ENCODE assay signal across 7 cellular contexts in the genomic region with DNA sequence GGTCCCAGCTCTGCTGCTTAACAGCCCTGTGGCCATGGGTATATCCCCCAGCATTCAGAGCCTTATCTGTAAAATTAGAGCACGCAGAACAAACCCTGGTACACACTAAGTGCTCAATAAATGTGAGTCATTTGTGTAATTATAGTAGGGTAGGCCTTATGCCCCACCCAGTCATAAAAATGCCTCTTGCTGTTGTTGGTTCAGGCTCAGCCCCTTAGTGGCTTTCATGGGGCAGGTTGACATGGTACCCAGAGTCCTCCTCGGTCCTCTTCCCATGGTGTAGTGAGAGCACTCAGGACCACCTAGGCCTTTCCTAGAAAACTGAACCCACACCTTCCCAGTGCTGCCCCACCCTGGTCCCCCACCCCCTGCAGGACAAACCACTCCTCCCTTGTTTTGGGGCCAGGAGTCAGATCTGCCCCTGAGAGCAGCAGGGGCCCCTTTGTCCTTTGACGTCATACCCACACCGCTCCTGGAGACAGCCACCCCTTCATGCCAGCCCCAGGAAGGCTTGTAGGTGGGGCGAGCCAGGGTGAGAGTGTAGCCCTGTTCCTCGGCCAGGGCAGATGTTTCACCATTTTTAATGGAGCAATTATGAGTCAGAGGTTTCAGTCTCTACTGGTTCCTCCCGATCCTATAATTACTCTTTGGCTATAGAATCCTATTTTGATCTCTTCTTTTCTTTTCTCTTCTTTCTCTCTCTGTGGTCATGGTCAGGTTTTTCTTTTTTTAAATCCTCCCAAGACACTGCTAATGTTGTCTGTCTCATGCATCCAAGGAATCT. TPM values are rescaled to one million over a fixed set of nuclear protein-coding genes. Genes with fewer than 3 reads are reported as not detected.
DNase-seq lines count a peak whose midpoint lies in the region; ATAC-seq and TF ChIP-seq lines count a peak whose summit lies in the region.

No MANE protein-coding gene starts in this region.

- peak; percentile 55 for ATAC-seq in Right ventricle myocardium superior (ENCODE audit: poor library complexity)
- peak; percentile 75 to 87 for ATAC-seq in gastrocnemius medialis
- no peak for ATAC-seq in HG02884 (IDR thresholded peaks at IDR 0.05; ENCODE audit: unreplicated experiment)

- peak; percentile 50 to 57 for TF ChIP-seq POLR2A in gastrocnemius medialis (IDR thresholded peaks at IDR 0.05)

- in situ Hi-C loops in gastrocnemius medialis (cut with MboI; ENCODE audit: low sequenced_read_pairs in 4 of 4) = no loop called here

- peak overlapping the region; percentile 89 to 98 (median 96) for H3K27ac ChIP-seq in gastrocnemius medialis

- intact Hi-C loops in Right ventricle myocardium superior (cut with DNase I) = no loop called here
- intact Hi-C loops in gastrocnemius medialis (cut with DNase I; ENCODE audit: low total_unique reads) = loop anchor here (2.0 kb wide), 1 partner anchor 25 kb away; no protein-coding TSS in a partner anchor

- H3K9me3 ChIP-seq in gastrocnemius medialis = no peaks in the 10 kb centered on the region

- DNase-seq in GM12865 (ENCODE audit: low read depth) (peak; percentile 75), NCI-H146 treated with DMSO at 0.1 percent for 48 hours (lab: John Stamatoyannopoulos, UW; ENCODE audit: unreplicated experiment) (peak; percentile 58), Right ventricle myocardium superior (no peak), gastrocnemius medialis (peak; percentile 56 to 86), GM20000 (ENCODE audit: low spot score) (no peak)
- DNase-seq in activated T-cell treated with anti-CD3 and anti-CD28 coated beads, Interleukin-2, amount 50 U/mL, for 1 hour = peak; percentile 46

- H3K36me3 ChIP-seq in gastrocnemius medialis = no peaks in the 10 kb centered on the region

- no peak for TF ChIP-seq CTCF in GM12865 (IDR thresholded peaks at IDR 0.05; ENCODE audit: insufficient read depth, low read depth, low read length, missing control alignments)
- TF ChIP-seq CTCF in gastrocnemius medialis (IDR thresholded peaks at IDR 0.05 in 4 of 5, conservative IDR thresholded peaks at IDR 0.05 in 1 of 5) = peak in 1 of 5 experiments; percentile 32
- no peak for TF ChIP-seq CTCF in GM20000 (IDR thresholded peaks at IDR 0.05; ENCODE audit: extremely low read depth, missing control alignments)

- H3K27me3 ChIP-seq in gastrocnemius medialis = no peaks in the 10 kb centered on the region

- H3K4me3 ChIP-seq in GM12865 (ENCODE audit: low read depth, low read length) = no peak overlapping the region
- peak overlapping the region in 3 of 4 donors; percentile 3 to 27 (median 24) for H3K4me3 ChIP-seq in gastrocnemius medialis

- peaks cover 92 to 94% of the 10 kb centered on the region in 2 donors for H3K4me1 ChIP-seq in gastrocnemius medialis

RNA-seq across cellular contexts. Expression of a gene that starts 36.8 kb away (rescaled TPM):
- 125 TPM for total RNA-seq in Right ventricle myocardium superior
- total RNA-seq in gastrocnemius medialis = 10 to 100 TPM; 32.0 to 85.3 (median 63.9) TPM

Comparison
In these comparisons a context has a peak if more than half of its experiments do, and no peak if none do; other contexts are left out.
1. DNase-seq: peak in GM12865 (single experiment), NCI-H146 treated with DMSO at 0.1 percent for 48 hours (single experiment), activated T-cell treated with anti-CD3 and anti-CD28 coated beads, Interleukin-2, amount 50 U/mL, for 1 hour (single experiment) and gastrocnemius medialis (2 of 2); none in Right ventricle myocardium superior (single experiment) and GM20000 (single experiment).